30 cellular contexts compared by ENCODE assay signal in genomic region chr3:138338244-138338643, GRCh38. TPM values are rescaled to one million over a fixed set of nuclear protein-coding genes. Genes with fewer than 3 reads are reported as not detected.
"Had no signal": no experiment of that assay in that cellular context is flagged by ENCODE, and none has a peak within 500 bp of the region (broad histone marks: within the 10 kb centered on the region; RNA-seq: fewer than 3 reads in every experiment).

No MANE protein-coding gene starts in this region.

- H3K27ac ChIP-seq: ascending aorta, body of pancreas, RWPE1 had no signal

- H3K36me3 ChIP-seq: ascending aorta had no signal

- H3K4me1 ChIP-seq: ascending aorta had no signal

- H3K4me3 ChIP-seq: ascending aorta, body of pancreas had no signal

- H3K27me3 ChIP-seq: ascending aorta, body of pancreas had no signal

- H3K9me3 ChIP-seq: ascending aorta, body of pancreas had no signal

- ATAC-seq: activated CD8-positive, alpha-beta T cell treated with anti-CD3 and anti-CD28 coated beads, Interleukin-2, amount 10 ng/mL, durations not matched to agents 7 days and 5 days; activated naive CD4-positive, alpha-beta T cell treated with anti-CD3 and anti-CD28 coated beads, Interleukin-2, amount 50 U/mL, for 72 hours; activated naive CD8-positive, alpha-beta T cell treated with anti-CD3 and anti-CD28 coated beads, Interleukin-2, amount 50 U/mL, for 24 hours; body of pancreas; Panc1; T-helper 17 cell; WTC11 had no signal

- DNase-seq: activated CD4-positive, alpha-beta T cell treated with anti-CD3 and anti-CD28 coated beads for 48 hours; activated CD4-positive, alpha-beta T cell treated with anti-CD3 and anti-CD28 coated beads, Interleukin-2, amount 50 U/mL, for 4 hours; activated CD4-positive, CD25-positive, alpha-beta regulatory T cell treated with anti-CD3 and anti-CD28 coated beads, Interleukin-2, amount 50 U/mL, for 72 hours; activated CD8-positive, alpha-beta T cell treated with anti-CD3 and anti-CD28 coated beads, Interleukin-2, amount 10 ng/mL, durations not matched to agents 7 days and 5 days; activated effector memory CD4-positive, alpha-beta T cell treated with anti-CD3 and anti-CD28 coated beads, Interleukin-2, amount 50 U/mL, for 16 hours; activated naive CD4-positive, alpha-beta T cell treated with Interleukin-2 at 50 U/mL for 16 hours; activated naive CD8-positive, alpha-beta T cell treated with anti-CD3 and anti-CD28 coated beads, Interleukin-2, amount 50 U/mL, for 24 hours; activated T-cell treated with anti-CD3 and anti-CD28 coated beads, Interleukin-2, amount 50 U/mL, for 24 hours; amniotic stem cell; body of pancreas; KG1; NCI-H1048; NCI-H1417; NCI-H1930; NCI-H345; NCI-H510A; NCI-H526 treated with DMSO at 0.1 percent for 48 hours; NK-92 treated with Interleukin-12 subunit alpha and Interleukin-12 subunit beta, amount 100 ng/mL, for 24 hours; OCI-M1; SHP77 treated with DMSO at 0.1 percent for 48 hours; T-helper 17 cell; T-helper 9 cell had no signal

RNA-seq across cellular contexts. Expression of gene NME9, which starts 8.6 kb away (rescaled TPM):
- total RNA-seq: activated CD8-positive, alpha-beta T cell treated with anti-CD3 and anti-CD28 coated beads, Interleukin-2, amount 10 ng/mL, durations not matched to agents 7 days and 5 days; ascending aorta; bronchial epithelial cell; LHCN-M2; M059J; WTC11 had no signal

RNA-seq across cellular contexts. Expression of gene MRAS, which starts 10.1 kb away (rescaled TPM):
- total RNA-seq: activated CD8-positive, alpha-beta T cell treated with anti-CD3 and anti-CD28 coated beads, Interleukin-2, amount 10 ng/mL, durations not matched to agents 7 days and 5 days had no signal
